Comparison of ENCODE assay signal across 21 cellular contexts in the genomic region with DNA sequence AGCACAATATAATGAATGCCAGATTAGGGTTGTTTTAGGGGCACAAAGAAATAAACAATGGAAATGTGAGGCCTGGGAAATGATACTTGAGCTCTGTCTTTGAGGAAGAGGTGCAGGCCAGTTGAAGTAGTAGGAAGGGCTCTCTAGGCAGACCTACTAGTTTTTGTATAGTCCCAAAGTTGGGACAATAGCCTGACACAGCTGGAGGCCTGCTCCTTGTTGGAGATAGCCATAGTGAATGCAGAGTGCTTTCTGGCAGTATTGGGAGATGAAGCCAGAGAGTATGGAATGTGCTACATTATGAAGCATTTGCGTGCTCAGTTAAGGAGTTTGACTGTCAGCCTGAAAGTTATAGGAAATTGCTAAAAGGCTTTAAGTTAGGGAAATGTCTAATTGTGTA.
"Had no signal": no experiment of that assay in that cellular context is flagged by ENCODE, and none has a peak within 500 bp of the region (broad histone marks: within the 10 kb centered on the region; RNA-seq: fewer than 3 reads in every experiment).

No MANE protein-coding gene starts in this region.

- H3K4me1 Mint-ChIP-seq: central memory CD8-positive, alpha-beta T cell; T-helper 17 cell had no signal

- H3K9me3 Mint-ChIP-seq: activated CD4-positive, alpha-beta memory T cell treated with anti-CD3 and anti-CD28 coated beads for 36 hours; central memory CD8-positive, alpha-beta T cell; immature natural killer cell; stimulated activated naive CD8-positive, alpha-beta T cell treated with anti-CD3 and anti-CD28 coated beads, Interleukin-15, Interleukin-2, amounts not matched to agents 100 ng/mL and 50 ng/mL, for 24 hours had no signal

- H3K36me3 ChIP-seq: breast epithelium, left lung, sigmoid colon, thyroid gland had no signal

- DNase-seq: activated CD4-positive, alpha-beta memory T cell treated with anti-CD3 and anti-CD28 coated beads for 36 hours; activated CD4-positive, alpha-beta T cell treated with anti-CD3 and anti-CD28 coated beads for 48 hours; activated naive CD4-positive, alpha-beta T cell treated with Interleukin-2 at 50 U/mL for 16 hours; activated naive CD8-positive, alpha-beta T cell treated with anti-CD3 and anti-CD28 coated beads for 36 hours; activated T-cell treated with anti-CD3 and anti-CD28 coated beads, Interleukin-2, amount 50 U/mL, for 48 hours; dorsolateral prefrontal cortex; immature natural killer cell; left lung; occipital lobe; posterior cingulate gyrus; sigmoid colon; stimulated activated CD4-positive, alpha-beta T cell treated with anti-CD3 and anti-CD28 coated beads, Interleukin-4, amount 100 ng/mL, for 24 hours; substantia nigra; SW 1271; T-helper 17 cell; thyroid gland had no signal

- H3K9me3 ChIP-seq: breast epithelium, left lung, thyroid gland had no signal

- H3K4me3 ChIP-seq: breast epithelium, dorsolateral prefrontal cortex, left lung, sigmoid colon, thyroid gland had no signal

- H3K27ac ChIP-seq: dorsolateral prefrontal cortex, epithelial cell of prostate, left lung, sigmoid colon had no signal

- H3K27me3 ChIP-seq: breast epithelium, left lung, sigmoid colon, thyroid gland had no signal

- H3K36me3 Mint-ChIP-seq: activated CD4-positive, alpha-beta memory T cell treated with anti-CD3 and anti-CD28 coated beads for 36 hours; activated naive CD8-positive, alpha-beta T cell treated with anti-CD3 and anti-CD28 coated beads for 36 hours; immature natural killer cell had no signal

- H3K27ac Mint-ChIP-seq: activated CD4-positive, alpha-beta memory T cell treated with anti-CD3 and anti-CD28 coated beads for 36 hours; activated naive CD8-positive, alpha-beta T cell treated with anti-CD3 and anti-CD28 coated beads for 36 hours; immature natural killer cell; nephron; stimulated activated naive CD8-positive, alpha-beta T cell treated with anti-CD3 and anti-CD28 coated beads, Interleukin-15, Interleukin-2, amounts not matched to agents 100 ng/mL and 50 ng/mL, for 24 hours; T-helper 17 cell had no signal

- H3K27me3 Mint-ChIP-seq: activated CD4-positive, alpha-beta memory T cell treated with anti-CD3 and anti-CD28 coated beads for 36 hours; activated naive CD8-positive, alpha-beta T cell treated with anti-CD3 and anti-CD28 coated beads for 36 hours; central memory CD8-positive, alpha-beta T cell; stimulated activated naive CD8-positive, alpha-beta T cell treated with anti-CD3 and anti-CD28 coated beads, Interleukin-15, Interleukin-2, amounts not matched to agents 100 ng/mL and 50 ng/mL, for 24 hours; T-helper 17 cell had no signal

- H3K4me3 Mint-ChIP-seq: activated CD4-positive, alpha-beta memory T cell treated with anti-CD3 and anti-CD28 coated beads for 36 hours; activated naive CD8-positive, alpha-beta T cell treated with anti-CD3 and anti-CD28 coated beads for 36 hours; central memory CD8-positive, alpha-beta T cell; immature natural killer cell; nephron; stimulated activated naive CD8-positive, alpha-beta T cell treated with anti-CD3 and anti-CD28 coated beads, Interleukin-15, Interleukin-2, amounts not matched to agents 100 ng/mL and 50 ng/mL, for 24 hours; T-helper 17 cell had no signal
